ENCODE assay signal across 16 cellular contexts in the genomic region with DNA sequence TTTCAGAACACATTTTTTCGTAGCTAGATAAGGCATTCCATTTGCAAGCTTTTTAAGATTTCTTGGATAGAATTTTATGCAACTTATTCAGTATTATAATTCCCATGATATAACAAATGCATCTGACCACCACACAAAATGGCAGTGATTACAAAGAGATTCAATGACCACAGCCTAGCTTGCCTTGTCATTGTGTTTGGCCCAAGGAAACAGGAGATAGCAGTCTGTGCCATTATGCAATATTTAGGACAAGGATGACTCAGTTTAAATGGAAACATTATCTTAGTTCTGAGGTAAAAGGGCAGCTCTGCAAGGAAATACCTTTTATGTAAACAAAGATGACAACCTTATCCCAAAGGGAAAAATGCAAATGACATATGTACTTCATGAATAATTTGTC.
A peak's percentile ranks its signal among the peaks of the same experiment; 100 is the strongest.
DNase-seq lines count a peak whose midpoint lies in the region; ATAC-seq and TF ChIP-seq lines count a peak whose summit lies in the region.
"Had no signal": no experiment of that assay in that cellular context is flagged by ENCODE, and none has a peak within 500 bp of the region (broad histone marks: within the 10 kb centered on the region; RNA-seq: fewer than 3 reads in every experiment).

No MANE protein-coding gene starts in this region.

- no peak overlapping the region for H3K27ac Mint-ChIP-seq in MCF 10A (ENCODE audit: low read depth, unreplicated experiment)
- H3K27ac Mint-ChIP-seq: activated B cell treated with CpG ODN at 0.5 μM for 24 hours; activated naive CD4-positive, alpha-beta T cell treated with anti-CD3 and anti-CD28 coated beads, Interleukin-2, amount 10 ng/mL, durations not matched to agents 7 days and 5 days; neural progenitor cell; stimulated activated naive CD8-positive, alpha-beta T cell treated with anti-CD3 and anti-CD28 coated beads, Interleukin-15, Interleukin-2, amounts not matched to agents 100 ng/mL and 50 ng/mL, for 24 hours had no signal

- H3K27me3 ChIP-seq in breast epithelium = no peaks in the 10 kb centered on the region
- H3K27me3 ChIP-seq in adipocyte (replicated peaks; ENCODE audit: control insufficient read depth, insufficient read depth, low read length) = no peaks in the 10 kb centered on the region
- H3K27me3 ChIP-seq in hepatocyte = no peaks in the 10 kb centered on the region
- H3K27me3 ChIP-seq: neural progenitor cell had no signal

- no peaks in the 10 kb centered on the region for H3K9me2 ChIP-seq in hepatocyte (replicated peaks; ENCODE audit: insufficient read depth)

- H3K4me1 ChIP-seq in breast epithelium (no peaks in the 10 kb centered on the region), adipocyte (ENCODE audit: control insufficient read depth, insufficient read depth, low read length) (peaks cover 29% of the 10 kb centered on the region), hepatocyte (ENCODE audit: insufficient read depth) (peaks cover 6% of the 10 kb centered on the region)
- H3K4me1 ChIP-seq: neural progenitor cell had no signal

- no peak overlapping the region for H3K4me2 ChIP-seq in hepatocyte
- H3K4me2 ChIP-seq: neural progenitor cell had no signal

- H3K27me3 Mint-ChIP-seq in MCF 10A (ENCODE audit: insufficient read depth, unreplicated experiment) = no peaks in the 10 kb centered on the region
- H3K27me3 Mint-ChIP-seq: activated naive CD4-positive, alpha-beta T cell treated with anti-CD3 and anti-CD28 coated beads, Interleukin-2, amount 10 ng/mL, durations not matched to agents 7 days and 5 days had no signal

- no peak for TF ChIP-seq POLR2A in breast epithelium (IDR thresholded peaks at IDR 0.05)

- WGBS in hepatocyte (ENCODE audit: low lambda C conversion rate, missing lambda C conversion rate) = 72% methylated on average over 1 of the region's 1 CpG

- H3K36me3 Mint-ChIP-seq in MCF 10A (ENCODE audit: insufficient read depth, unreplicated experiment) = no peaks in the 10 kb centered on the region
- H3K36me3 Mint-ChIP-seq: activated naive CD4-positive, alpha-beta T cell treated with anti-CD3 and anti-CD28 coated beads, Interleukin-2, amount 10 ng/mL, durations not matched to agents 7 days and 5 days; neural progenitor cell had no signal

- H3K4me3 Mint-ChIP-seq in MCF 10A (ENCODE audit: unreplicated experiment) = no peak overlapping the region
- H3K4me3 Mint-ChIP-seq: activated B cell treated with CpG ODN at 0.5 μM for 24 hours; activated naive CD4-positive, alpha-beta T cell treated with anti-CD3 and anti-CD28 coated beads, Interleukin-2, amount 10 ng/mL, durations not matched to agents 7 days and 5 days; neural progenitor cell; stimulated activated naive CD8-positive, alpha-beta T cell treated with anti-CD3 and anti-CD28 coated beads, Interleukin-15, Interleukin-2, amounts not matched to agents 100 ng/mL and 50 ng/mL, for 24 hours had no signal

- intact Hi-C loops in MCF 10A (cut with micrococcal nuclease) = no loop called here
- intact Hi-C loops in breast epithelium (cut with DNase I; ENCODE audit: low total_unique reads) = no loop called here
- intact Hi-C loops in posterior cingulate gyrus (cut with DNase I) = no loop called here

- no peaks in the 10 kb centered on the region for H3K36me3 ChIP-seq in breast epithelium
- no peaks in the 10 kb centered on the region for H3K36me3 ChIP-seq in adipocyte (ENCODE audit: control insufficient read depth, insufficient read depth, low read length, severe bottlenecking)
- no peaks in the 10 kb centered on the region for H3K36me3 ChIP-seq in hepatocyte (replicated peaks; ENCODE audit: insufficient read depth, low read depth)
- H3K36me3 ChIP-seq: neural progenitor cell had no signal

- ATAC-seq in HG03439 (IDR thresholded peaks at IDR 0.05; ENCODE audit: unreplicated experiment) = no peak
- ATAC-seq: esophagus mucosa had no signal

- H3K27ac ChIP-seq in breast epithelium = no peak overlapping the region
- no peak overlapping the region for H3K27ac ChIP-seq in hepatocyte
- H3K27ac ChIP-seq in RWPE1 = no peak overlapping the region
- H3K27ac ChIP-seq: neural progenitor cell had no signal

- H4K20me1 ChIP-seq in hepatocyte (ENCODE audit: insufficient read depth, poor library complexity, severe bottlenecking) = no peaks in the 10 kb centered on the region

- H3K9me3 Mint-ChIP-seq in MCF 10A (ENCODE audit: unreplicated experiment) = no peaks in the 10 kb centered on the region
- H3K9me3 Mint-ChIP-seq: activated B cell treated with CpG ODN at 0.5 μM for 24 hours; activated naive CD4-positive, alpha-beta T cell treated with anti-CD3 and anti-CD28 coated beads, Interleukin-2, amount 10 ng/mL, durations not matched to agents 7 days and 5 days; neural progenitor cell; stimulated activated naive CD8-positive, alpha-beta T cell treated with anti-CD3 and anti-CD28 coated beads, Interleukin-15, Interleukin-2, amounts not matched to agents 100 ng/mL and 50 ng/mL, for 24 hours had no signal

- no TSS peak for BruUV-seq in MCF 10A (replicated peaks; lab: Mats Ljungman, UMichigan)

- H2AFZ ChIP-seq in hepatocyte = peak overlapping the region; percentile 2
- H2AFZ ChIP-seq: neural progenitor cell had no signal

- peaks cover 5% of the 10 kb centered on the region for H3K4me1 Mint-ChIP-seq in MCF 10A (ENCODE audit: insufficient read depth, unreplicated experiment)
- H3K4me1 Mint-ChIP-seq: activated B cell treated with CpG ODN at 0.5 μM for 24 hours; activated naive CD4-positive, alpha-beta T cell treated with anti-CD3 and anti-CD28 coated beads, Interleukin-2, amount 10 ng/mL, durations not matched to agents 7 days and 5 days had no signal

- DNase-seq in MCF 10A (ENCODE audit: unreplicated experiment) = peak; percentile 57
- no peak for DNase-seq in breast epithelium (ENCODE audit: low spot score in 2 of 2)
- DNase-seq in adipocyte (ENCODE audit: low read depth) = peak; percentile 69
- DNase-seq in hepatocyte (ENCODE audit: low spot score) = peak; percentile 18
- no peak for DNase-seq in posterior cingulate gyrus
- no peak for DNase-seq in RWPE1 (ENCODE audit: low spot score)
- no peak for DNase-seq in Ammon's horn (ENCODE audit: low spot score)
- DNase-seq: 8988T; activated B cell treated with CpG ODN at 0.5 μM for 24 hours; activated naive CD4-positive, alpha-beta T cell treated with anti-CD3 and anti-CD28 coated beads, Interleukin-2, amount 10 ng/mL, durations not matched to agents 7 days and 5 days; mammary epithelial cell; MM.1S had no signal

- CTCF ChIA-PET in MCF 10A (lab: Yijun Ruan, JAX) (interaction anchor here (0.7 to 1.2 kb wide), 8 partner anchors 12 to 251 kb away, joined by 3 to 10 read pairs (median 4); no protein-coding TSS in a partner anchor), RWPE1 (lab: Yijun Ruan, JAX) (interaction anchor here (1.6 kb wide), 1 partner anchor 240 kb away, joined by 5 read pairs; no protein-coding TSS in a partner anchor)

- H3K79me2 ChIP-seq in hepatocyte = no peaks in the 10 kb centered on the region

- H3K4me3 ChIP-seq in breast epithelium = no peak overlapping the region
- peak overlapping the region; percentile 3 for H3K4me3 ChIP-seq in adipocyte (ENCODE audit: low read length)
- H3K4me3 ChIP-seq in hepatocyte = no peak overlapping the region
- H3K4me3 ChIP-seq: neural progenitor cell had no signal

- POLR2A ChIA-PET in MCF 10A (lab: Yijun Ruan, JAX) = interaction anchor here (0.7 to 1.2 kb wide), 4 partner anchors 20 to 214 kb away, joined by 3 to 5 read pairs (median 4); partner anchors contain the start of gene MACIR
- POLR2A ChIA-PET in RWPE1 (lab: Yijun Ruan, JAX; ENCODE audit: low non-redundant PET) = no interaction called here

- TF ChIP-seq CTCF in MCF 10A (IDR thresholded peaks at IDR 0.05; ENCODE audit: unreplicated experiment) (no peak), breast epithelium (IDR thresholded peaks at IDR 0.05) (no peak), hepatocyte (IDR thresholded peaks at IDR 0.05; ENCODE audit: poor library complexity) (no peak), RWPE1 (conservative IDR thresholded peaks at IDR 0.05; ENCODE audit: low read depth) (no peak)

- H3K9me3 ChIP-seq in breast epithelium = no peaks in the 10 kb centered on the region
- H3K9me3 ChIP-seq in adipocyte (ENCODE audit: control insufficient read depth, low read length) = no peaks in the 10 kb centered on the region
- no peaks in the 10 kb centered on the region for H3K9me3 ChIP-seq in hepatocyte (ENCODE audit: low read depth)

- H3K9ac ChIP-seq in adipocyte (ENCODE audit: low read length) = peak overlapping the region; percentile 33
- H3K9ac ChIP-seq: neural progenitor cell had no signal

Comparison
In these comparisons a context has a peak if more than half of its experiments do, and no peak if none do; other contexts are left out.
1. DNase-seq: peak in MCF 10A (single experiment), adipocyte (single experiment) and hepatocyte (single experiment); none in breast epithelium (0 of 2), posterior cingulate gyrus (0 of 10), RWPE1 (single experiment) and Ammon's horn (single experiment).